1 cellular context compared by ENCODE assay signal in the genomic region with DNA sequence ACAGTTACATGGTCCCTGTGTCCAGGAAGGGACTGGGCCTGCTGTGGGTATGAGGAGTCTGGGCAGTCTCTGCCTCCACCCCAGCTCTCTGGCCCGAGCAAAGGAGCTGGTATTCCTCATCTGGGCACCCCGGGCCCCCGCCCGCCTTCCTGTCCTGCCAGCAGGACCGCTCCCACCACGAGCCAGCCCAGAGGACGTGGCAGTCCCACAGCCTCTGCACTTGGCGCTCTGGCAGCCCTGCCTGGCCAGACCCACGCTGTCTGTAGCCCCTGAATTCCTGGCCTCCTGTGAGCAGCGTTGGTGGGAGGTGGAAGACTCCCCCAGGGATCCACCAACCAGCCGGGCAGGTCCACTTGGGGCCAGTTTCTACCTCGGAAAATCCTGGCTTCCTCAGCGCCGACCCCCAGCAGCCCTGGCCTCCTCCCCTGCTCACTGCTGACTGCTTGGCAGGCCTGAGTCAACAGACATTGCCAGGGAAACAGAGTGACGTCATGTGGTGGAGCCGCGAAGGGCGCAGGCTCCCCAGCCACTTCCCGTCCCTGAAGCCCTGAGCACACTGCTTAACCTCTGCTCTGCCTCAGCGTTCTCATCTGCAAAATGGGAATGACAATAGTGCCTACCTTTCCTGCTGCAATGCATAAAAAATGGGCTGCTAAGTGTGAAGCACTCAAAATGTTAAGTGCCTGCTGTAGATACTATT.
A peak's percentile ranks its signal among the peaks of the same experiment; 100 is the strongest.
TF ChIP-seq lines count a peak whose summit lies in the region.

No MANE protein-coding gene starts in this region.

TF ChIP-seq in HepG2, 621 proteins besides CTCF, POLR2A, EP300 and RAD21 (continued from another document and continues in another):
- TF ChIP-seq ZNF792 (CRISPR knock-in tag; IDR thresholded peaks at IDR 0.05) (no peak), ZNF652 (CRISPR knock-in tag; IDR thresholded peaks at IDR 0.05; ENCODE audit: borderline replicate concordance, low read depth) (peak; percentile 46; the same call in 1 of the 2 replicates), ZNF20 (CRISPR knock-in tag; IDR thresholded peaks at IDR 0.05) (no peak), ZNF230 (CRISPR knock-in tag; IDR thresholded peaks at IDR 0.05) (no peak), ZNF367 (CRISPR knock-in tag; IDR thresholded peaks at IDR 0.05; ENCODE audit: borderline replicate concordance) (no peak), PITX1 (CRISPR knock-in tag; IDR thresholded peaks at IDR 0.05) (no peak), SKI (IDR thresholded peaks at IDR 0.05; ENCODE audit: partially characterized antibody) (no peak), RNF2 (conservative IDR thresholded peaks at IDR 0.05; ENCODE audit: low read depth) (no peak), MZF1 (CRISPR knock-in tag; IDR thresholded peaks at IDR 0.05; ENCODE audit: borderline replicate concordance) (no peak), ZNF224 (CRISPR knock-in tag; IDR thresholded peaks at IDR 0.05) (0 out of 2 replicates have a peak, but pooled peaks have one; percentile 32), NR2F1 (CRISPR knock-in tag; IDR thresholded peaks at IDR 0.05) (0 out of 4 replicates have a peak, but pooled peaks of 1 of the 2 experiments have one; percentile 20), SIX4 (CRISPR knock-in tag; IDR thresholded peaks at IDR 0.05) (no peak), ZNF619 (CRISPR knock-in tag; IDR thresholded peaks at IDR 0.05) (no peak), PCBP2 (optimal IDR thresholded peaks at IDR 0.05; ENCODE audit: low read depth, low read length, poor library complexity, severe bottlenecking) (no peak), ZZZ3 (CRISPR knock-in tag; IDR thresholded peaks at IDR 0.05; ENCODE audit: borderline replicate concordance) (no peak), LCORL (IDR thresholded peaks at IDR 0.05) (no peak), LCORL (CRISPR knock-in tag; IDR thresholded peaks at IDR 0.05) (no peak), ZNF782 (CRISPR knock-in tag; IDR thresholded peaks at IDR 0.05; ENCODE audit: borderline replicate concordance) (no peak), ZNF121 (CRISPR knock-in tag; IDR thresholded peaks at IDR 0.05) (peak; percentile 34; the same call in 1 of the 2 replicates), MIER3 (CRISPR knock-in tag; IDR thresholded peaks at IDR 0.05; ENCODE audit: borderline replicate concordance) (no peak), HCFC1 (IDR thresholded peaks at IDR 0.05; ENCODE audit: low read depth, low read length) (no peak; the same call in 1 of the 2 replicates)
- TF ChIP-seq, protein P1, sequence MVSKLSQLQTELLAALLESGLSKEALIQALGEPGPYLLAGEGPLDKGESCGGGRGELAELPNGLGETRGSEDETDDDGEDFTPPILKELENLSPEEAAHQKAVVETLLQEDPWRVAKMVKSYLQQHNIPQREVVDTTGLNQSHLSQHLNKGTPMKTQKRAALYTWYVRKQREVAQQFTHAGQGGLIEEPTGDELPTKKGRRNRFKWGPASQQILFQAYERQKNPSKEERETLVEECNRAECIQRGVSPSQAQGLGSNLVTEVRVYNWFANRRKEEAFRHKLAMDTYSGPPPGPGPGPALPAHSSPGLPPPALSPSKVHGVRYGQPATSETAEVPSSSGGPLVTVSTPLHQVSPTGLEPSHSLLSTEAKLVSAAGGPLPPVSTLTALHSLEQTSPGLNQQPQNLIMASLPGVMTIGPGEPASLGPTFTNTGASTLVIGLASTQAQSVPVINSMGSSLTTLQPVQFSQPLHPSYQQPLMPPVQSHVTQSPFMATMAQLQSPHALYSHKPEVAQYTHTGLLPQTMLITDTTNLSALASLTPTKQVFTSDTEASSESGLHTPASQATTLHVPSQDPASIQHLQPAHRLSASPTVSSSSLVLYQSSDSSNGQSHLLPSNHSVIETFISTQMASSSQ (IDR thresholded peaks at IDR 0.05; ENCODE audit: low read depth) = no peak
- TF ChIP-seq, protein P1 (CRISPR knock-in tag; IDR thresholded peaks at IDR 0.05; ENCODE audit: borderline replicate concordance) = no peak
- TF ChIP-seq, protein P2, sequence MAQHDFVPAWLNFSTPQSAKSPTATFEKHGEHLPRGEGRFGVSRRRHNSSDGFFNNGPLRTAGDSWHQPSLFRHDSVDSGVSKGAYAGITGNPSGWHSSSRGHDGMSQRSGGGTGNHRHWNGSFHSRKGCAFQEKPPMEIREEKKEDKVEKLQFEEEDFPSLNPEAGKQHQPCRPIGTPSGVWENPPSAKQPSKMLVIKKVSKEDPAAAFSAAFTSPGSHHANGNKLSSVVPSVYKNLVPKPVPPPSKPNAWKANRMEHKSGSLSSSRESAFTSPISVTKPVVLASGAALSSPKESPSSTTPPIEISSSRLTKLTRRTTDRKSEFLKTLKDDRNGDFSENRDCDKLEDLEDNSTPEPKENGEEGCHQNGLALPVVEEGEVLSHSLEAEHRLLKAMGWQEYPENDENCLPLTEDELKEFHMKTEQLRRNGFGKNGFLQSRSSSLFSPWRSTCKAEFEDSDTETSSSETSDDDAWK (CRISPR knock-in tag; IDR thresholded peaks at IDR 0.05) = no peak
- TF ChIP-seq, protein P3, sequence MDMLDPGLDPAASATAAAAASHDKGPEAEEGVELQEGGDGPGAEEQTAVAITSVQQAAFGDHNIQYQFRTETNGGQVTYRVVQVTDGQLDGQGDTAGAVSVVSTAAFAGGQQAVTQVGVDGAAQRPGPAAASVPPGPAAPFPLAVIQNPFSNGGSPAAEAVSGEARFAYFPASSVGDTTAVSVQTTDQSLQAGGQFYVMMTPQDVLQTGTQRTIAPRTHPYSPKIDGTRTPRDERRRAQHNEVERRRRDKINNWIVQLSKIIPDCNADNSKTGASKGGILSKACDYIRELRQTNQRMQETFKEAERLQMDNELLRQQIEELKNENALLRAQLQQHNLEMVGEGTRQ (IDR thresholded peaks at IDR 0.05; ENCODE audit: low read depth, low read length) = no peak
- TF ChIP-seq, protein P3 (CRISPR knock-in tag; IDR thresholded peaks at IDR 0.05; ENCODE audit: borderline replicate concordance) = no peak
- TF ChIP-seq, protein P4, sequence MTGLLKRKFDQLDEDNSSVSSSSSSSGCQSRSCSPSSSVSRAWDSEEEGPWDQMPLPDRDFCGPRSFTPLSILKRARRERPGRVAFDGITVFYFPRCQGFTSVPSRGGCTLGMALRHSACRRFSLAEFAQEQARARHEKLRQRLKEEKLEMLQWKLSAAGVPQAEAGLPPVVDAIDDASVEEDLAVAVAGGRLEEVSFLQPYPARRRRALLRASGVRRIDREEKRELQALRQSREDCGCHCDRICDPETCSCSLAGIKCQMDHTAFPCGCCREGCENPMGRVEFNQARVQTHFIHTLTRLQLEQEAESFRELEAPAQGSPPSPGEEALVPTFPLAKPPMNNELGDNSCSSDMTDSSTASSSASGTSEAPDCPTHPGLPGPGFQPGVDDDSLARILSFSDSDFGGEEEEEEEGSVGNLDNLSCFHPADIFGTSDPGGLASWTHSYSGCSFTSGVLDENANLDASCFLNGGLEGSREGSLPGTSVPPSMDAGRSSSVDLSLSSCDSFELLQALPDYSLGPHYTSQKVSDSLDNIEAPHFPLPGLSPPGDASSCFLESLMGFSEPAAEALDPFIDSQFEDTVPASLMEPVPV (CRISPR knock-in tag; IDR thresholded peaks at IDR 0.05) = no peak
- TF ChIP-seq, protein P5, sequence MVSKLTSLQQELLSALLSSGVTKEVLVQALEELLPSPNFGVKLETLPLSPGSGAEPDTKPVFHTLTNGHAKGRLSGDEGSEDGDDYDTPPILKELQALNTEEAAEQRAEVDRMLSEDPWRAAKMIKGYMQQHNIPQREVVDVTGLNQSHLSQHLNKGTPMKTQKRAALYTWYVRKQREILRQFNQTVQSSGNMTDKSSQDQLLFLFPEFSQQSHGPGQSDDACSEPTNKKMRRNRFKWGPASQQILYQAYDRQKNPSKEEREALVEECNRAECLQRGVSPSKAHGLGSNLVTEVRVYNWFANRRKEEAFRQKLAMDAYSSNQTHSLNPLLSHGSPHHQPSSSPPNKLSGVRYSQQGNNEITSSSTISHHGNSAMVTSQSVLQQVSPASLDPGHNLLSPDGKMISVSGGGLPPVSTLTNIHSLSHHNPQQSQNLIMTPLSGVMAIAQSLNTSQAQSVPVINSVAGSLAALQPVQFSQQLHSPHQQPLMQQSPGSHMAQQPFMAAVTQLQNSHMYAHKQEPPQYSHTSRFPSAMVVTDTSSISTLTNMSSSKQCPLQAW (CRISPR knock-in tag; IDR thresholded peaks at IDR 0.05) = peak; percentile 79
- TF ChIP-seq, protein P6, sequence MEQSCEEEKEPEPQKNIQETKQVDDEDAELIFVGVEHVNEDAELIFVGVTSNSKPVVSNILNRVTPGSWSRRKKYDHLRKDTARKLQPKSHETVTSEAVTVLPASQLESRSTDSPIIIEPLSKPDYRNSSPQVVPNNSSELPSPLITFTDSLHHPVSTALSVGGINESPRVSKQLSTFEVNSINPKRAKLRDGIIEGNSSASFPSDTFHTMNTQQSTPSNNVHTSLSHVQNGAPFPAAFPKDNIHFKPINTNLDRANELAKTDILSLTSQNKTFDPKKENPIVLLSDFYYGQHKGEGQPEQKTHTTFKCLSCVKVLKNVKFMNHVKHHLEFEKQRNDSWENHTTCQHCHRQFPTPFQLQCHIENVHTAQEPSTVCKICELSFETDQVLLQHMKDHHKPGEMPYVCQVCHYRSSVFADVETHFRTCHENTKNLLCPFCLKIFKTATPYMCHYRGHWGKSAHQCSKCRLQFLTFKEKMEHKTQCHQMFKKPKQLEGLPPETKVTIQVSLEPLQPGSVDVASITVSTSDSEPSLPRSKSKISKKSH (CRISPR knock-in tag; IDR thresholded peaks at IDR 0.05; ENCODE audit: borderline replicate concordance) = peak; percentile 62; the same call in 1 of the 2 replicates
- TF ChIP-seq, protein P7, sequence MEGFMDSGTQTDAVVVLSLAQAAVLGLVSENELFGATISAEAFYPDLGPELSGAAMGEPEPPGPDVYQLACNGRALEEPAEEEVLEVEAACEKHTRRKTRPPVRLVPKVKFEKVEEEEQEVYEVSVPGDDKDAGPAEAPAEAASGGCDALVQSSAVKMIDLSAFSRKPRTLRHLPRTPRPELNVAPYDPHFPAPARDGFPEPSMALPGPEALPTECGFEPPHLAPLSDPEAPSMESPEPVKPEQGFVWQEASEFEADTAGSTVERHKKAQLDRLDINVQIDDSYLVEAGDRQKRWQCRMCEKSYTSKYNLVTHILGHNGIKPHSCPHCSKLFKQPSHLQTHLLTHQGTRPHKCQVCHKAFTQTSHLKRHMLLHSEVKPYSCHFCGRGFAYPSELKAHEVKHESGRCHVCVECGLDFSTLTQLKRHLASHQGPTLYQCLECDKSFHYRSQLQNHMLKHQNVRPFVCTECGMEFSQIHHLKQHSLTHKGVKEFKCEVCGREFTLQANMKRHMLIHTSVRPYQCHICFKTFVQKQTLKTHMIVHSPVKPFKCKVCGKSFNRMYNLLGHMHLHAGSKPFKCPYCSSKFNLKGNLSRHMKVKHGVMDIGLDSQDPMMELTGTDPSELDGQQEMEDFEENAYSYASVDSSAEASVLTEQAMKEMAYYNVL (CRISPR knock-in tag; IDR thresholded peaks at IDR 0.05; ENCODE audit: borderline replicate concordance) = no peak
- TF ChIP-seq, protein P8, sequence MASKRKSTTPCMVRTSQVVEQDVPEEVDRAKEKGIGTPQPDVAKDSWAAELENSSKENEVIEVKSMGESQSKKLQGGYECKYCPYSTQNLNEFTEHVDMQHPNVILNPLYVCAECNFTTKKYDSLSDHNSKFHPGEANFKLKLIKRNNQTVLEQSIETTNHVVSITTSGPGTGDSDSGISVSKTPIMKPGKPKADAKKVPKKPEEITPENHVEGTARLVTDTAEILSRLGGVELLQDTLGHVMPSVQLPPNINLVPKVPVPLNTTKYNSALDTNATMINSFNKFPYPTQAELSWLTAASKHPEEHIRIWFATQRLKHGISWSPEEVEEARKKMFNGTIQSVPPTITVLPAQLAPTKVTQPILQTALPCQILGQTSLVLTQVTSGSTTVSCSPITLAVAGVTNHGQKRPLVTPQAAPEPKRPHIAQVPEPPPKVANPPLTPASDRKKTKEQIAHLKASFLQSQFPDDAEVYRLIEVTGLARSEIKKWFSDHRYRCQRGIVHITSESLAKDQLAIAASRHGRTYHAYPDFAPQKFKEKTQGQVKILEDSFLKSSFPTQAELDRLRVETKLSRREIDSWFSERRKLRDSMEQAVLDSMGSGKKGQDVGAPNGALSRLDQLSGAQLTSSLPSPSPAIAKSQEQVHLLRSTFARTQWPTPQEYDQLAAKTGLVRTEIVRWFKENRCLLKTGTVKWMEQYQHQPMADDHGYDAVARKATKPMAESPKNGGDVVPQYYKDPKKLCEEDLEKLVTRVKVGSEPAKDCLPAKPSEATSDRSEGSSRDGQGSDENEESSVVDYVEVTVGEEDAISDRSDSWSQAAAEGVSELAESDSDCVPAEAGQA (IDR thresholded peaks at IDR 0.05; ENCODE audit: low read depth) = no peak
- TF ChIP-seq, protein P8 (CRISPR knock-in tag; IDR thresholded peaks at IDR 0.05; ENCODE audit: borderline replicate concordance) = no peak
- TF ChIP-seq, protein P9, sequence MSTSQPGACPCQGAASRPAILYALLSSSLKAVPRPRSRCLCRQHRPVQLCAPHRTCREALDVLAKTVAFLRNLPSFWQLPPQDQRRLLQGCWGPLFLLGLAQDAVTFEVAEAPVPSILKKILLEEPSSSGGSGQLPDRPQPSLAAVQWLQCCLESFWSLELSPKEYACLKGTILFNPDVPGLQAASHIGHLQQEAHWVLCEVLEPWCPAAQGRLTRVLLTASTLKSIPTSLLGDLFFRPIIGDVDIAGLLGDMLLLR (CRISPR knock-in tag; IDR thresholded peaks at IDR 0.05) = no peak
